In the genomic region with DNA sequence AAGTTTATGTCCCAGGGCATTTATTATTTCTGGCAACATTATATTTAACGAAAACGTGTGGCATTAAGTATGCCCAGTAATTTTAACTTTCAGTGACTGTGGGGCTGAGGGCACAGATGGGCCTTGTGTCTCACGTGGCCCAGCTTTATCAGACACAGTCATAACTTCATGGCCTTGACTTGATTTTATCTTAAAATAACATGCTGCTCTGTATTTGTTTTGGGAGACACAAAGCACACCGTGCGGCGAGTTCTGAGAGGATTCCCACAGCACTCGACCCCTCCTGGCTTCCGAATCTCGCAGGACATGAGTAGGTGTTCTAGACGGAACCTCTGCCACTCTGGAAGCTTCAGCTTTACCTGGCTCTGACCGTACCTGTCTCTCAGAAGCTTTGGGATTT, we compare ENCODE assay signal across 24 cellular contexts.
"Had no signal": no experiment of that assay in that cellular context is flagged by ENCODE, and none has a peak within 500 bp of the region (broad histone marks: within the 10 kb centered on the region; RNA-seq: fewer than 3 reads in every experiment).

No MANE protein-coding gene starts in this region.

- H3K27ac ChIP-seq: coronary artery, esophagus muscularis mucosa, foreskin keratinocyte, gastroesophageal sphincter, heart left ventricle, left ventricle myocardium inferior, lower lobe of right lung, psoas muscle, skin epidermis, thoracic aorta, tibial nerve, upper lobe of left lung had no signal

- H3K27me3 ChIP-seq: esophagus muscularis mucosa, gastroesophageal sphincter, heart left ventricle, tibial nerve, upper lobe of left lung had no signal

- DNase-seq: dermis blood vessel endothelial cell; effector memory CD4-positive, alpha-beta T cell; foreskin keratinocyte; heart left ventricle; hippocampal formation; left cardiac atrium; left ventricle myocardium inferior; lower lobe of right lung; natural killer cell; psoas muscle; right cardiac atrium; stimulated activated CD4-positive, alpha-beta T cell treated with anti-CD3 and anti-CD28 coated beads, Interleukin-15, amount 100 ng/mL, for 24 hours; stimulated activated CD4-positive, alpha-beta T cell treated with anti-CD3 and anti-CD28 coated beads, Interleukin-2, amount 100 ng/mL, for 48 hours; stimulated activated naive B cell treated with anti-CD40 and anti-IgM and Interleukin-4, amounts not matched to agents 10 μg/mL and 1 μg/mL and 100 μg/mL, for 72 hours; upper lobe of left lung had no signal

- H3K9me3 ChIP-seq: esophagus muscularis mucosa, gastroesophageal sphincter, heart left ventricle, left ventricle myocardium inferior, lower lobe of right lung, psoas muscle, thoracic aorta, tibial nerve, upper lobe of left lung had no signal

- ATAC-seq: foreskin keratinocyte; gastroesophageal sphincter; heart left ventricle; left cardiac atrium; lower lobe of right lung; natural killer cell; psoas muscle; right cardiac atrium; stimulated activated naive B cell treated with anti-CD40 and anti-IgM and Interleukin-4, amounts not matched to agents 10 μg/mL and 1 μg/mL and 100 μg/mL, for 72 hours had no signal

- H3K4me3 ChIP-seq: coronary artery, esophagus muscularis mucosa, gastroesophageal sphincter, heart left ventricle, left ventricle myocardium inferior, lower lobe of right lung, psoas muscle, skin epidermis, thoracic aorta, tibial nerve, upper lobe of left lung had no signal

- H3K36me3 ChIP-seq: esophagus muscularis mucosa, gastroesophageal sphincter, heart left ventricle, left ventricle myocardium inferior, lower lobe of right lung, thoracic aorta, tibial nerve, upper lobe of left lung had no signal

- FAIRE-seq: endothelial cell of umbilical vein, islet of Langerhans, urothelium cell line had no signal

- H3K4me1 ChIP-seq: esophagus muscularis mucosa, foreskin keratinocyte, gastroesophageal sphincter, heart left ventricle, left ventricle myocardium inferior, lower lobe of right lung, psoas muscle, tibial nerve, upper lobe of left lung had no signal
